ENCODE assay signal across 21 cellular contexts in the genomic region with DNA sequence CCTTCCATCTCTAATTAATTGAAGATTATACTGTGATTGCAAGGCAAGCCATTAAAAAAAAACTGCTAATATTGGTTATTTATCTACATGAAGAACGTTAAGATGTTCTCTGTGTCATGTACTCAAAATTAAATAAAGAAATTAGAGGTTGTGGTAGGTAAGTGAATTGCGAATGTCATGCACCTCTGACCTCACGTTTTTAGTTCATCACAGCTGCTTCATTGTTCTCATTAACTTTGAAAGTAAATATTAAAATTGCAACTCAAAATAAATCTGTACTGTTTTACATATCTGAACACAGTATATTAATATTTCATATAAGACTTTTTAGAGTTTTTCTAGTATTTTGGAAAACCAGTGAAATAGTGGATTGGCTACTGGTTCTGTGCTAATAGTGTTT.
DNase-seq lines count a peak whose midpoint lies in the region; ATAC-seq lines count a peak whose summit lies in the region.
"Had no signal": no experiment of that assay in that cellular context is flagged by ENCODE, and none has a peak within 500 bp of the region (broad histone marks: within the 10 kb centered on the region; RNA-seq: fewer than 3 reads in every experiment).

No MANE protein-coding gene starts in this region.

- no peaks in the 10 kb centered on the region for H3K27me3 ChIP-seq in CD4-positive, alpha-beta memory T cell (ENCODE audit: insufficient read depth, low read length)
- H3K27me3 ChIP-seq: BE2C, dorsolateral prefrontal cortex had no signal

- H3K36me3 ChIP-seq in CD4-positive, alpha-beta memory T cell (ENCODE audit: insufficient read depth, low read length), result peaks cover 8% of the 10 kb centered on the region

- H3K4me1 ChIP-seq in CD4-positive, alpha-beta memory T cell (ENCODE audit: insufficient read depth, low read length), result peaks cover 86% of the 10 kb centered on the region
- H3K4me1 ChIP-seq: BE2C had no signal

- peak overlapping the region; percentile 0 for H3K27ac ChIP-seq in CD4-positive, alpha-beta memory T cell (ENCODE audit: low read depth, low read length)
- H3K27ac ChIP-seq: dorsolateral prefrontal cortex, lower lobe of right lung had no signal

- H3K9me3 ChIP-seq in CD4-positive, alpha-beta memory T cell (ENCODE audit: control insufficient read depth in 1 of 2, low read length in 2 of 2), result no peaks in the 10 kb centered on the region
- H3K9me3 ChIP-seq: BE2C, lower lobe of right lung had no signal

- H3K4me3 Mint-ChIP-seq in T-helper 2 cell treated with Interferon-gamma antibody and Interleukin-4, amounts not matched to agents 5 μg/mL and 100 μg/mL, for 36 hours, result no peak overlapping the region
- peak overlapping the region in 5 of 8 donors; percentile 33 to 61 (median 42) for H3K4me3 Mint-ChIP-seq in CD4-positive, alpha-beta memory T cell
- no peak overlapping the region for H3K4me3 Mint-ChIP-seq in activated T-helper 17 cell treated with anti-CD3 and anti-CD28 coated beads, Interleukin-2, amount 50 U/mL, for 72 hours
- H3K4me3 Mint-ChIP-seq in natural killer cell treated with Interleukin-12 subunit alpha and Interleukin-12 subunit beta and Interleukin-15 and Interleukin-18, amount 100 ng/mL, for 72 hours, result peak overlapping the region; percentile 78

- intact Hi-C loops in CD4-positive, alpha-beta memory T cell (cut with micrococcal nuclease), result loop anchor here (5.0 to 10.0 kb wide), 4 partner anchors 118 to 386 kb away; a partner anchor contains a TSS

- CTCF ChIA-PET in CD4-positive, alpha-beta memory T cell (lab: Charles Lee; ENCODE audit: partially characterized antibody), result interaction anchor here (1.4 kb wide), 1 partner anchor 11 kb away, joined by 4 read pairs; no protein-coding TSS in a partner anchor

- no peak for DNase-seq in T-helper 2 cell treated with Interferon-gamma antibody and Interleukin-4, amounts not matched to agents 5 μg/mL and 100 μg/mL, for 36 hours (ENCODE audit: low spot score)
- DNase-seq in T-helper 2 cell (no peak), LoVo (ENCODE audit: low spot score) (no peak), DMS153 (lab: John Stamatoyannopoulos, UW) (no peak)
- DNase-seq in CD4-positive, alpha-beta memory T cell, result no peak
- no peak for DNase-seq in natural killer cell treated with Interleukin-12 subunit alpha and Interleukin-12 subunit beta and Interleukin-15 and Interleukin-18, amount 100 ng/mL, for 72 hours (ENCODE audit: low spot score)
- DNase-seq: 8988T; activated CD4-positive, CD25-positive, alpha-beta regulatory T cell; BE2C; DMS 273 treated with DMSO at 0.1 percent for 48 hours; dorsolateral prefrontal cortex; KBM-7; lower lobe of right lung; NCI-H526; OCI-M1; SIG-M5; stimulated activated CD4-positive, alpha-beta T cell treated with anti-CD3 and anti-CD28 coated beads, Interleukin-4, amount 100 ng/mL, for 24 hours had no signal

- no peak for ATAC-seq in activated T-helper 17 cell treated with anti-CD3 and anti-CD28 coated beads, Interleukin-2, amount 50 U/mL, for 72 hours (replicated peaks)
- ATAC-seq in natural killer cell treated with Interleukin-12 subunit alpha and Interleukin-12 subunit beta and Interleukin-15 and Interleukin-18, amount 100 ng/mL, for 72 hours, result no peak
- ATAC-seq in GM21737 (IDR thresholded peaks at IDR 0.05; ENCODE audit: unreplicated experiment), result no peak
- ATAC-seq: esophagus mucosa, lower lobe of right lung had no signal

- H3K27ac Mint-ChIP-seq in T-helper 2 cell treated with Interferon-gamma antibody and Interleukin-4, amounts not matched to agents 5 μg/mL and 100 μg/mL, for 36 hours, result peak overlapping the region; percentile 39
- H3K27ac Mint-ChIP-seq in CD4-positive, alpha-beta memory T cell, result peak overlapping the region; percentile 75 to 98 (median 96)
- peak overlapping the region; percentile 56 for H3K27ac Mint-ChIP-seq in activated T-helper 17 cell treated with anti-CD3 and anti-CD28 coated beads, Interleukin-2, amount 50 U/mL, for 72 hours
- peak overlapping the region; percentile 98 for H3K27ac Mint-ChIP-seq in natural killer cell treated with Interleukin-12 subunit alpha and Interleukin-12 subunit beta and Interleukin-15 and Interleukin-18, amount 100 ng/mL, for 72 hours

- POLR2A ChIA-PET in CD4-positive, alpha-beta memory T cell (lab: Charles Lee; ENCODE audit: partially characterized antibody), result interaction anchor here (0.5 to 2.0 kb wide), 2 partner anchors 10 to 114 kb away, joined by 3 to 7 read pairs; no protein-coding TSS in a partner anchor

- H3K27me3 Mint-ChIP-seq in T-helper 2 cell treated with Interferon-gamma antibody and Interleukin-4, amounts not matched to agents 5 μg/mL and 100 μg/mL, for 36 hours (ENCODE audit: low read depth), result no peaks in the 10 kb centered on the region
- no peaks in the 10 kb centered on the region for H3K27me3 Mint-ChIP-seq in CD4-positive, alpha-beta memory T cell
- H3K27me3 Mint-ChIP-seq in activated T-helper 17 cell treated with anti-CD3 and anti-CD28 coated beads, Interleukin-2, amount 50 U/mL, for 72 hours, result no peaks in the 10 kb centered on the region
- H3K27me3 Mint-ChIP-seq in natural killer cell treated with Interleukin-12 subunit alpha and Interleukin-12 subunit beta and Interleukin-15 and Interleukin-18, amount 100 ng/mL, for 72 hours, result no peaks in the 10 kb centered on the region

- no peak overlapping the region for H3K4me3 ChIP-seq in CD4-positive, alpha-beta memory T cell (ENCODE audit: low read length in 2 of 2)
- H3K4me3 ChIP-seq: dorsolateral prefrontal cortex, lower lobe of right lung, skin epidermis had no signal

- H3K9me3 Mint-ChIP-seq in T-helper 2 cell treated with Interferon-gamma antibody and Interleukin-4, amounts not matched to agents 5 μg/mL and 100 μg/mL, for 36 hours, result no peaks in the 10 kb centered on the region
- no peaks in the 10 kb centered on the region for H3K9me3 Mint-ChIP-seq in CD4-positive, alpha-beta memory T cell
- no peaks in the 10 kb centered on the region for H3K9me3 Mint-ChIP-seq in activated T-helper 17 cell treated with anti-CD3 and anti-CD28 coated beads, Interleukin-2, amount 50 U/mL, for 72 hours
- H3K9me3 Mint-ChIP-seq in natural killer cell treated with Interleukin-12 subunit alpha and Interleukin-12 subunit beta and Interleukin-15 and Interleukin-18, amount 100 ng/mL, for 72 hours, result no peaks in the 10 kb centered on the region

- peaks cover 40% of the 10 kb centered on the region for H3K36me3 Mint-ChIP-seq in T-helper 2 cell treated with Interferon-gamma antibody and Interleukin-4, amounts not matched to agents 5 μg/mL and 100 μg/mL, for 36 hours (ENCODE audit: low read depth)
- peaks cover 30 to 58% of the 10 kb centered on the region in 2 donors for H3K36me3 Mint-ChIP-seq in CD4-positive, alpha-beta memory T cell
- peaks cover 82% of the 10 kb centered on the region for H3K36me3 Mint-ChIP-seq in activated T-helper 17 cell treated with anti-CD3 and anti-CD28 coated beads, Interleukin-2, amount 50 U/mL, for 72 hours (ENCODE audit: low read depth)
- peaks cover 23% of the 10 kb centered on the region for H3K36me3 Mint-ChIP-seq in natural killer cell treated with Interleukin-12 subunit alpha and Interleukin-12 subunit beta and Interleukin-15 and Interleukin-18, amount 100 ng/mL, for 72 hours

- H3K4me1 Mint-ChIP-seq in T-helper 2 cell treated with Interferon-gamma antibody and Interleukin-4, amounts not matched to agents 5 μg/mL and 100 μg/mL, for 36 hours (ENCODE audit: low read depth), result peaks cover 46% of the 10 kb centered on the region
- peaks cover 48 to 83% (median 63%) of the 10 kb centered on the region in 4 donors for H3K4me1 Mint-ChIP-seq in CD4-positive, alpha-beta memory T cell
- peaks cover 34% of the 10 kb centered on the region for H3K4me1 Mint-ChIP-seq in activated T-helper 17 cell treated with anti-CD3 and anti-CD28 coated beads, Interleukin-2, amount 50 U/mL, for 72 hours
- peaks cover 47 to 60% of the 10 kb centered on the region in 2 donors for H3K4me1 Mint-ChIP-seq in natural killer cell treated with Interleukin-12 subunit alpha and Interleukin-12 subunit beta and Interleukin-15 and Interleukin-18, amount 100 ng/mL, for 72 hours (ENCODE audit: low read depth in 2 of 2)

Comparison
In these comparisons a context has a peak if more than half of its experiments do, and no peak if none do; other contexts are left out.
1. H3K27ac Mint-ChIP-seq: peak in every context shown above with its lines; median percentile 98 in natural killer cell treated with Interleukin-12 subunit alpha and Interleukin-12 subunit beta and Interleukin-15 and Interleukin-18, amount 100 ng/mL, for 72 hours; 96 in CD4-positive, alpha-beta memory T cell; 56 in activated T-helper 17 cell treated with anti-CD3 and anti-CD28 coated beads, Interleukin-2, amount 50 U/mL, for 72 hours; 39 in T-helper 2 cell treated with Interferon-gamma antibody and Interleukin-4, amounts not matched to agents 5 μg/mL and 100 μg/mL, for 36 hours.
2. H3K4me3 Mint-ChIP-seq: peak in CD4-positive, alpha-beta memory T cell (5 of 8) and natural killer cell treated with Interleukin-12 subunit alpha and Interleukin-12 subunit beta and Interleukin-15 and Interleukin-18, amount 100 ng/mL, for 72 hours (single experiment); none in T-helper 2 cell treated with Interferon-gamma antibody and Interleukin-4, amounts not matched to agents 5 μg/mL and 100 μg/mL, for 36 hours (single experiment) and activated T-helper 17 cell treated with anti-CD3 and anti-CD28 coated beads, Interleukin-2, amount 50 U/mL, for 72 hours (single experiment).